14 cellular contexts compared by ENCODE assay signal in genomic region chr3:37375184-37376120, GRCh38.
A peak's percentile ranks its signal among the peaks of the same experiment; 100 is the strongest.
DNase-seq lines count a peak whose midpoint lies in the region; ATAC-seq and TF ChIP-seq lines count a peak whose summit lies in the region.
"Had no signal": no experiment of that assay in that cellular context is flagged by ENCODE, and none has a peak within 500 bp of the region (broad histone marks: within the 10 kb centered on the region; RNA-seq: fewer than 3 reads in every experiment).

No MANE protein-coding gene starts in this region.

- H3K36me3 ChIP-seq in left ventricle myocardium inferior (peaks cover 57% of the 10 kb centered on the region), neutrophil (peaks cover 7% of the 10 kb centered on the region)

- no peaks in the 10 kb centered on the region for H3K27me3 ChIP-seq in left ventricle myocardium inferior (ENCODE audit: low read depth)
- H3K27me3 ChIP-seq in neutrophil = no peaks in the 10 kb centered on the region
- H3K27me3 ChIP-seq: transverse colon had no signal

- DNase-seq in SIG-M5 treated with dmso at 0.1 percent for 504 hours (lab: John Stamatoyannopoulos, UW; ENCODE audit: unreplicated experiment) (peak; percentile 7), SIG-M5 (lab: John Stamatoyannopoulos, UW) (no peak), NOMO-1 treated with dmso at 0.1 percent for 144 hours (lab: John Stamatoyannopoulos, UW; ENCODE audit: unreplicated experiment) (peak; percentile 29), left ventricle myocardium inferior (no peak), AG08395 (ENCODE audit: low spot score) (no peak)
- DNase-seq: 8988T; activated effector memory CD4-positive, alpha-beta T cell treated with Interleukin-2 at 50 U/mL for 16 hours; lower lobe of right lung; NCI-H2171; T-helper 17 cell; transverse colon had no signal

- H3K9me3 ChIP-seq in left ventricle myocardium inferior (replicated peaks) (peaks cover 8% of the 10 kb centered on the region), neutrophil (no peaks in the 10 kb centered on the region)
- H3K9me3 ChIP-seq: lower lobe of right lung, transverse colon had no signal

- peaks cover 19% of the 10 kb centered on the region for H3K4me1 ChIP-seq in left ventricle myocardium inferior
- peaks cover 11 to 16% of the 10 kb centered on the region in 2 experiments for H3K4me1 ChIP-seq in neutrophil (ENCODE audit: control insufficient read depth in 1 of 2, insufficient read depth in 1 of 2, low read depth in 1 of 2, low read length in 1 of 2)
- H3K4me1 ChIP-seq: lower lobe of right lung, transverse colon had no signal

- TF ChIP-seq CTCF in left ventricle myocardium inferior (IDR thresholded peaks at IDR 0.05; ENCODE audit: borderline replicate concordance) (no peak), neutrophil (IDR thresholded peaks at IDR 0.05) (no peak)

- H3K4me3 ChIP-seq in left ventricle myocardium inferior = no peak overlapping the region
- H3K4me3 ChIP-seq in neutrophil (ENCODE audit: low read depth in 1 of 2, low read length in 1 of 2) = no peak overlapping the region
- H3K4me3 ChIP-seq: lower lobe of right lung, transverse colon had no signal

- ATAC-seq in GM19467 (IDR thresholded peaks at IDR 0.05; ENCODE audit: unreplicated experiment) (no peak), HG03565 (IDR thresholded peaks at IDR 0.05; ENCODE audit: unreplicated experiment) (no peak)
- ATAC-seq: T-helper 17 cell had no signal

- H3K27ac ChIP-seq in left ventricle myocardium inferior (replicated peaks) (peak overlapping the region; percentile 58), neutrophil (peak overlapping the region; percentile 17)
- H3K27ac ChIP-seq: lower lobe of right lung, transverse colon had no signal

- intact Hi-C loops in left ventricle myocardium inferior (cut with micrococcal nuclease) = no loop called here

Comparison
In these comparisons a context has a peak if more than half of its experiments do, and no peak if none do; other contexts are left out.
1. DNase-seq: peak in SIG-M5 treated with dmso at 0.1 percent for 504 hours (single experiment) and NOMO-1 treated with dmso at 0.1 percent for 144 hours (single experiment); none in SIG-M5 (single experiment), left ventricle myocardium inferior (single experiment) and AG08395 (single experiment).